Comparison of ENCODE assay signal across 21 cellular contexts in the genomic region with DNA sequence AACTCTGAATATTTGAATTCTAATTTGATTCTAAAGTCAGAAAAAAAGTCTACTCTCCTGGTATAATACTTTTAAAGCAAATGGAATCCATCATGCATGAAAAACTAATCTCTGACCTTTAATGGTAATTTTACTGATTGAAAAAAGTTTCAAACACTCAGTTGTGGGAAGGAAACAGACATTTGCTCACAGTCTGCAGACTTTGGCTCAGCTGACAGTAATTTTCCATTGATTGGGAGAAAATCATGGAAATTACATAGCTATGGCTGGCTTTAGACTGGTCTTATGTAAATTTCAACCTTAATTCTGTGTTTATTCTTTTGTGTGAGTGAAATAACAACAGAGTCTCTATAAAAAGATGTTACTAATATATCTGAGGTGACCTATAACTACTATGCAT.
"Had no signal": no experiment of that assay in that cellular context is flagged by ENCODE, and none has a peak within 500 bp of the region (broad histone marks: within the 10 kb centered on the region; RNA-seq: fewer than 3 reads in every experiment).

No MANE protein-coding gene starts in this region.

- H3K36me3 Mint-ChIP-seq: activated naive CD8-positive, alpha-beta T cell treated with anti-CD3 and anti-CD28 coated beads for 36 hours; immature natural killer cell; WTC11 had no signal

- DNase-seq: activated CD4-positive, alpha-beta T cell treated with anti-CD3 and anti-CD28 coated beads for 4 hours; activated CD4-positive, alpha-beta T cell treated with anti-CD3 and anti-CD28 coated beads, Interleukin-2, amount 50 U/mL, for 48 hours; activated naive CD4-positive, alpha-beta T cell treated with Interleukin-2 at 50 U/mL for 16 hours; activated naive CD8-positive, alpha-beta T cell treated with anti-CD3 and anti-CD28 coated beads for 36 hours; activated T-cell treated with anti-CD3 and anti-CD28 coated beads, Interleukin-2, amount 50 U/mL, for 48 hours; effector CD8-positive, alpha-beta T cell; foreskin melanocyte; immature natural killer cell; naive B cell; occipital lobe; posterior cingulate gyrus; stimulated activated CD4-positive, alpha-beta T cell treated with anti-CD3 and anti-CD28 coated beads, Interleukin-12 subunit alpha, Interleukin-12 subunit beta, amount 100 ng/mL, for 4 hours; stimulated activated CD4-positive, alpha-beta T cell treated with anti-CD3 and anti-CD28 coated beads, Interleukin-1b, Interleukin-23, amount 100 ng/mL, for 48 hours; stimulated activated naive CD8-positive, alpha-beta T cell treated with anti-CD3 and anti-CD28 coated beads, Interleukin-15, amount 100 ng/mL, for 72 hours; T-helper 9 cell; uterus had no signal

- H3K9me3 Mint-ChIP-seq: activated naive CD8-positive, alpha-beta T cell treated with anti-CD3 and anti-CD28 coated beads for 36 hours; naive B cell; neural crest cell; stimulated activated naive CD8-positive, alpha-beta T cell treated with anti-CD3 and anti-CD28 coated beads, Interleukin-15, amount 100 ng/mL, for 72 hours had no signal

- H3K4me2 ChIP-seq: hepatocyte had no signal

- H3K27ac Mint-ChIP-seq: activated naive CD8-positive, alpha-beta T cell treated with anti-CD3 and anti-CD28 coated beads for 36 hours; immature natural killer cell; naive B cell; stimulated activated naive CD8-positive, alpha-beta T cell treated with anti-CD3 and anti-CD28 coated beads, Interleukin-15, amount 100 ng/mL, for 72 hours; WTC11 had no signal

- H3K4me3 Mint-ChIP-seq: activated naive CD8-positive, alpha-beta T cell treated with anti-CD3 and anti-CD28 coated beads for 36 hours; immature natural killer cell; naive B cell; neural crest cell; stimulated activated naive CD8-positive, alpha-beta T cell treated with anti-CD3 and anti-CD28 coated beads, Interleukin-15, amount 100 ng/mL, for 72 hours; WTC11 had no signal

- H3K4me3 ChIP-seq: hepatocyte, tibial nerve, uterus had no signal

- H3K27me3 ChIP-seq: hepatocyte, tibial nerve, uterus had no signal

- H3K4me1 Mint-ChIP-seq: activated naive CD8-positive, alpha-beta T cell treated with anti-CD3 and anti-CD28 coated beads for 36 hours; immature natural killer cell; naive B cell; stimulated activated naive CD8-positive, alpha-beta T cell treated with anti-CD3 and anti-CD28 coated beads, Interleukin-15, amount 100 ng/mL, for 72 hours had no signal

- H3K9me3 ChIP-seq: tibial nerve, uterus had no signal

- H3K27me3 Mint-ChIP-seq: naive B cell had no signal

- H3K27ac ChIP-seq: hepatocyte, tibial nerve had no signal

- H2AFZ ChIP-seq: hepatocyte had no signal

- H3K36me3 ChIP-seq: tibial nerve, uterus had no signal

- H3K4me1 ChIP-seq: uterus had no signal

- ATAC-seq: esophagus mucosa; stimulated activated naive CD8-positive, alpha-beta T cell treated with anti-CD3 and anti-CD28 coated beads, Interleukin-15, amount 100 ng/mL, for 72 hours; WTC11 had no signal
